Comparison of ENCODE assay signal across 1 cellular context in the genomic region with DNA sequence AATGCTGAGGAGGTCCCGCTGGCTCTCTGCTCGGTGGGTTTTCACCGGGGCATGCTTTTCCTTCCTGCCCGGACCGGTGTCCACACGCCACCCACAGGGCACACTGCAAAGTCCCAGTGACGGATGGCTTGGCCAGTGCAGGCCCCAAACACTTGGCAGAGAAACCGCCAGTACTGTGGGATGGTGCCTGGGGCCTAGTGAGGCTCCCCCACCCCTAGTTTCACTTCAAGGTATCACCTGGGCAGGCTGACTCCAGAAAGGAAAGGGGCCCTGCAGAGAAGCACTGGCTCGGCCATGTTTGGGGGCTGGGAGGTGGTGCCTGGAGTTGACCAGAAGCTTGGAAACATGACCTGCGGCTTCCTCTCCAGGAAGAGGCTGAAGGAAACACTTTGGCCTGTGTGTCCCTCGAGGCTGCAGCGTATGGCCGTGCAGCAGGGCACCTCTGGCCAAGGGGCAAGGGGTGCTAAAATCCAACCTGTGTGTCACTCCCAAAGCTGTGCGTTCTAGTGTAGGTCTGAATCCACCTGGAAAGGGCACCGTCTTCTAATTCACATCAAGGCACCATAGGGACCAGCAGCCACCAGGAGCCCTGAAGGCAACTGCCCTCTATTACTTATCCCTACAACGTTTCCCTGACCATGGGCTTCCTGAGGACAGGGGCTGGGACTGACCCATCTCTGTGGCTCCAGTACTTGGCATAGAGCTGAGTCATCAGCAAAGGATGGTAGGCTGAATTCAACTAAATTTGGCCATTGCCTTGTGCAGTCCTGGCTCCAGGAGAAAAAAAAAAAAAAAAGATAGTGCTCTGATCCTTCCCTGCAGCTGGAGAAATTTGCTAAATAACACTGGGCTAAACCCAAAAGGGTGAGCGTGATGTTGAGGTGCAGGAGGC.
TF ChIP-seq lines count a peak whose summit lies in the region.

No MANE protein-coding gene starts in this region.

TF ChIP-seq in HEK293T, 16 proteins besides CTCF, POLR2A, EP300 and RAD21:
- no peak for TF ChIP-seq FOXA1 (IDR thresholded peaks at IDR 0.05)
- no peak for TF ChIP-seq FOXK2 (IDR thresholded peaks at IDR 0.05)
- no peak for TF ChIP-seq ELF4 (IDR thresholded peaks at IDR 0.05)
- TF ChIP-seq HDGF (IDR thresholded peaks at IDR 0.05; ENCODE audit: borderline replicate concordance), result no peak
- TF ChIP-seq, protein P1, sequence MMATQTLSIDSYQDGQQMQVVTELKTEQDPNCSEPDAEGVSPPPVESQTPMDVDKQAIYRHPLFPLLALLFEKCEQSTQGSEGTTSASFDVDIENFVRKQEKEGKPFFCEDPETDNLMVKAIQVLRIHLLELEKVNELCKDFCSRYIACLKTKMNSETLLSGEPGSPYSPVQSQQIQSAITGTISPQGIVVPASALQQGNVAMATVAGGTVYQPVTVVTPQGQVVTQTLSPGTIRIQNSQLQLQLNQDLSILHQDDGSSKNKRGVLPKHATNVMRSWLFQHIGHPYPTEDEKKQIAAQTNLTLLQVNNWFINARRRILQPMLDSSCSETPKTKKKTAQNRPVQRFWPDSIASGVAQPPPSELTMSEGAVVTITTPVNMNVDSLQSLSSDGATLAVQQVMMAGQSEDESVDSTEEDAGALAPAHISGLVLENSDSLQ (IDR thresholded peaks at IDR 0.05), result no peak
- TF ChIP-seq NFRKB (IDR thresholded peaks at IDR 0.05), result no peak
- no peak for TF ChIP-seq SUZ12 (IDR thresholded peaks at IDR 0.05)
